Comparison of ENCODE assay signal across 8 cellular contexts in the genomic region with DNA sequence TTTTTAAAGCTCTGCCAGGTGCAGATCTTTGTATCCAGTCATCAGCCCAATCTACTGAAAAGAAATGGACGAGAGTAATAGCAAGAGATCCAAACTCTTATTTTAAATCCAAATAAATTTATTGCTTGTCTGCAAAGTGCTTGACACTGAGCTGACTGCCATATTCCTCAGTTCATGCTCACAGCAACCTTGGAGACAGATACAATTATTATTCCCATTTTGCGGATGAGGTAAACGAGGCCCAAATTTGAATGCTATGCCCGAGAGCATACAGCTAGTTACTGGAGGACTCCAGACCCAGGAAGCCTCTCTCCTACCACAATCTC. TPM values are rescaled to one million over a fixed set of nuclear protein-coding genes. Genes with fewer than 3 reads are reported as not detected.
A peak's percentile ranks its signal among the peaks of the same experiment; 100 is the strongest.
DNase-seq lines count a peak whose midpoint lies in the region; ATAC-seq and TF ChIP-seq lines count a peak whose summit lies in the region.

No MANE protein-coding gene starts in this region.

- no peaks in the 10 kb centered on the region for H3K27me3 ChIP-seq in BE2C
- H3K27me3 ChIP-seq in Loucy (ENCODE audit: insufficient read depth, low read length, poor library complexity, severe bottlenecking), result no peaks in the 10 kb centered on the region
- no peaks in the 10 kb centered on the region for H3K27me3 ChIP-seq in dorsolateral prefrontal cortex

- no peaks in the 10 kb centered on the region for H4K20me1 ChIP-seq in Loucy (ENCODE audit: insufficient read depth, low read length, poor library complexity, severe bottlenecking)

- peak overlapping the region; percentile 75 for H3K4me2 ChIP-seq in Loucy (ENCODE audit: low read depth, low read length, poor library complexity, severe bottlenecking)

- H3K4me1 ChIP-seq in BE2C, result no peaks in the 10 kb centered on the region
- H3K4me1 ChIP-seq in Loucy (ENCODE audit: insufficient read depth, low read length, poor library complexity, severe bottlenecking), result peaks cover 13% of the 10 kb centered on the region

- H3K27me3 Mint-ChIP-seq in natural killer cell treated with Interleukin-12 subunit alpha and Interleukin-12 subunit beta and Interleukin-15 and Interleukin-18, amount 100 ng/mL, for 72 hours, result peaks cover 0 to 2% of the 10 kb centered on the region in 2 donors

- H3K36me3 ChIP-seq in BE2C (peaks cover 38% of the 10 kb centered on the region), Loucy (ENCODE audit: insufficient read depth, low read length) (peaks cover 17% of the 10 kb centered on the region; the same call in 1 of the 2 replicates)

- intact Hi-C loops in dorsolateral prefrontal cortex (cut with DNase I), result loop anchor here (2.0 to 5.0 kb wide), 3 partner anchors 45 to 357 kb away; no protein-coding TSS in a partner anchor

- H3K9me3 Mint-ChIP-seq in natural killer cell treated with Interleukin-12 subunit alpha and Interleukin-12 subunit beta and Interleukin-15 and Interleukin-18, amount 100 ng/mL, for 72 hours, result no peaks in the 10 kb centered on the region

- H3K79me2 ChIP-seq in Loucy (ENCODE audit: insufficient read depth, low read length), result peaks cover 45% of the 10 kb centered on the region

- H3K4me1 Mint-ChIP-seq in natural killer cell treated with Interleukin-12 subunit alpha and Interleukin-12 subunit beta and Interleukin-15 and Interleukin-18, amount 100 ng/mL, for 72 hours (ENCODE audit: low read depth in 2 of 2), result peaks cover 14 to 30% of the 10 kb centered on the region in 2 donors

- H2AFZ ChIP-seq in Loucy (ENCODE audit: low read length), result peak overlapping the region; percentile 93

- H3K9ac ChIP-seq in Loucy (ENCODE audit: low read depth, low read length, poor library complexity, severe bottlenecking), result peak overlapping the region; percentile 89

- peaks cover 5% of the 10 kb centered on the region for H3K36me3 Mint-ChIP-seq in natural killer cell treated with Interleukin-12 subunit alpha and Interleukin-12 subunit beta and Interleukin-15 and Interleukin-18, amount 100 ng/mL, for 72 hours

- peak overlapping the region in 33 of 59 donors; percentile 27 to 95 (median 73) for H3K27ac ChIP-seq in dorsolateral prefrontal cortex

- no peaks in the 10 kb centered on the region for H3K9me2 ChIP-seq in Loucy (replicated peaks; ENCODE audit: low read depth, low read length)

- peak overlapping the region; percentile 98 to 99 for H3K27ac Mint-ChIP-seq in natural killer cell treated with Interleukin-12 subunit alpha and Interleukin-12 subunit beta and Interleukin-15 and Interleukin-18, amount 100 ng/mL, for 72 hours

- H3K4me3 ChIP-seq in BE2C (ENCODE audit: low read depth, low read length) (peak overlapping the region; percentile 87), Loucy (ENCODE audit: low read length, poor library complexity, severe bottlenecking) (peak overlapping the region; percentile 90), dorsolateral prefrontal cortex (peak overlapping the region; percentile 52 to 100 (median 90))

- ATAC-seq in natural killer cell treated with Interleukin-12 subunit alpha and Interleukin-12 subunit beta and Interleukin-15 and Interleukin-18, amount 100 ng/mL, for 72 hours, result no peak
- no peak for ATAC-seq in GM18517 (IDR thresholded peaks at IDR 0.05; ENCODE audit: unreplicated experiment)

- H3K4me3 Mint-ChIP-seq in natural killer cell treated with Interleukin-12 subunit alpha and Interleukin-12 subunit beta and Interleukin-15 and Interleukin-18, amount 100 ng/mL, for 72 hours, result peak overlapping the region; percentile 100

- no peaks in the 10 kb centered on the region for H3F3A ChIP-seq in Loucy (ENCODE audit: low read depth)

- H3K9me3 ChIP-seq in BE2C (no peaks in the 10 kb centered on the region), Loucy (ENCODE audit: insufficient read depth, low read depth, low read length) (no peaks in the 10 kb centered on the region)

- DNase-seq in BE2C (no peak), dorsolateral prefrontal cortex (no peak), NCI-H82 (lab: John Stamatoyannopoulos, UW) (no peak), SKM-1 (lab: John Stamatoyannopoulos, UW; ENCODE audit: unreplicated experiment) (no peak), EL (no peak)
- DNase-seq in natural killer cell treated with Interleukin-12 subunit alpha and Interleukin-12 subunit beta and Interleukin-15 and Interleukin-18, amount 100 ng/mL, for 72 hours (ENCODE audit: low spot score), result no peak

- no peak for TF ChIP-seq CTCF in BE2C (IDR thresholded peaks at IDR 0.05; ENCODE audit: low read depth, low read length)
- no peak for TF ChIP-seq CTCF in Loucy (conservative IDR thresholded peaks at IDR 0.05; ENCODE audit: low read length)
- TF ChIP-seq CTCF in dorsolateral prefrontal cortex (IDR thresholded peaks at IDR 0.05 in 54 of 56, conservative IDR thresholded peaks at IDR 0.05 in 2 of 56; ENCODE audit: low read depth in 1 of 56, partially characterized antibody in 56 of 56), result no peak

RNA-seq across cellular contexts. Expression of a gene that starts 0.6 kb away (rescaled TPM):
- polyA plus RNA-seq in BE2C (2012; ENCODE audit: insufficient read depth, insufficient read length, low read depth), result 205 TPM
- total RNA-seq in dorsolateral prefrontal cortex, result 10 to 100 TPM; 19.8 to 37.5 (median 27.3) TPM
- 100 to 1,000 TPM in 1 of 2 donors, 10 to 100 TPM in 1; 61.6 to 119 TPM for total RNA-seq in natural killer cell treated with Interleukin-12 subunit alpha and Interleukin-12 subunit beta and Interleukin-15 and Interleukin-18, amount 100 ng/mL, for 72 hours

RNA-seq across cellular contexts. Expression of a gene that starts 8.0 kb away (rescaled TPM):
- 20.8 TPM for polyA plus RNA-seq in BE2C (2012; ENCODE audit: insufficient read depth, insufficient read length, low read depth)
- total RNA-seq in dorsolateral prefrontal cortex, result 10 to 100 TPM; 43.5 to 81.3 (median 58.5) TPM
- total RNA-seq in natural killer cell treated with Interleukin-12 subunit alpha and Interleukin-12 subunit beta and Interleukin-15 and Interleukin-18, amount 100 ng/mL, for 72 hours, result 10 to 100 TPM; 82.8 to 93.2 TPM

RNA-seq across cellular contexts. Expression of a gene that starts 27.7 kb away (rescaled TPM):
- 25.0 TPM for polyA plus RNA-seq in BE2C (2012; ENCODE audit: insufficient read depth, insufficient read length, low read depth)
- total RNA-seq in dorsolateral prefrontal cortex, result 100 to 1,000 TPM in 2 of 120 experiments, 10 to 100 TPM in 118; 10.2 to 114 (median 28.6) TPM
- 10 to 100 TPM; 15.6 to 29.2 TPM for total RNA-seq in natural killer cell treated with Interleukin-12 subunit alpha and Interleukin-12 subunit beta and Interleukin-15 and Interleukin-18, amount 100 ng/mL, for 72 hours
